ENCODE assay signal across 17 cellular contexts in the genomic region with DNA sequence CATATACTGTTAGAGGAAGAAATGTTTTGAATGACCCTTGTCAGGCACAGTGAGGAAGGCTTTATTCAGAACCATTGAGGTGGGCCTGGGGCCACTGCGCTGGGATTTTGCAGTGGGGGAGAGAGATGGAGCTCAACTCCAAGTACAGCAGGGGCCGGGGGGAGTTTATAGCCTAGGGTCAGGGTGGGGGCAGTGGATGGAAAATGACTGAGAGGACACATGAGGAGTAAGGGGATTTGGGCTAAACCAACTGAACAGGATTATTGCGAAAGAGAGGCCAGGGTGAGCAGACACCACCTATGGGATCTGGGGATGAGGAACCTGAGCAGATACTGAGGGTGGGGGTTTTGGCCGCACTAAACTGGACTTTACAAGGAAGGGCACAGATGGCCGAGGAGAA.
"Had no signal": no experiment of that assay in that cellular context is flagged by ENCODE, and none has a peak within 500 bp of the region (broad histone marks: within the 10 kb centered on the region; RNA-seq: fewer than 3 reads in every experiment).

No MANE protein-coding gene starts in this region.

- ATAC-seq: activated T-cell treated with anti-CD3 and anti-CD28 coated beads, Interleukin-2, amount 50 U/mL, for 4 hours; gastroesophageal sphincter; heart left ventricle; left cardiac atrium; mucosa of descending colon; stimulated activated naive CD8-positive, alpha-beta T cell treated with anti-CD3 and anti-CD28 coated beads, Interleukin-15, Interleukin-2, amounts not matched to agents 100 U/mL and 50 U/mL, for 24 hours; T-cell had no signal

- H3K27me3 Mint-ChIP-seq: T-cell had no signal

- H3K4me3 Mint-ChIP-seq: activated T-cell treated with anti-CD3 and anti-CD28 coated beads, Interleukin-2, amount 50 U/mL, for 4 hours; neural progenitor cell; T-cell; T-helper 2 cell treated with Interferon-gamma antibody and Interleukin-4, amounts not matched to agents 5 μg/mL and 100 μg/mL, for 36 hours had no signal

- DNase-seq: activated CD8-positive, alpha-beta memory T cell treated with anti-CD3 and anti-CD28 coated beads, Interleukin-2, amount 50 U/mL, for 4 hours; activated naive CD4-positive, alpha-beta T cell treated with Interleukin-2 at 50 U/mL for 16 hours; activated T-cell treated with anti-CD3 and anti-CD28 coated beads, Interleukin-2, amount 50 U/mL, for 4 hours; amygdala; left cardiac atrium; mesenchymal stem cell; stimulated activated CD4-positive, alpha-beta T cell treated with anti-CD3 and anti-CD28 coated beads, Interleukin-12 subunit alpha, Interleukin-12 subunit beta, amount 100 ng/mL, for 4 hours; stimulated activated CD4-positive, alpha-beta T cell treated with anti-CD3 and anti-CD28 coated beads, Interleukin-4, amount 100 ng/mL, for 4 hours; stimulated activated naive CD8-positive, alpha-beta T cell treated with anti-CD3 and anti-CD28 coated beads, Interleukin-15, Interleukin-2, amounts not matched to agents 100 U/mL and 50 U/mL, for 24 hours; T-cell; thyroid gland had no signal

- H3K9me3 Mint-ChIP-seq: activated T-cell treated with anti-CD3 and anti-CD28 coated beads, Interleukin-2, amount 50 U/mL, for 4 hours; activated T-helper 2 cell treated with anti-CD3 and anti-CD28 coated beads, Interferon-gamma antibody, Interleukin-2, Interleukin-4, amounts not matched to agents 10 μg/mL and 5 μg/mL and 100 μg/mL, durations not matched to agents 14 hours and 24 hours and 36 hours; T-cell had no signal

- H3K27ac Mint-ChIP-seq: activated T-helper 2 cell treated with anti-CD3 and anti-CD28 coated beads, Interferon-gamma antibody, Interleukin-2, Interleukin-4, amounts not matched to agents 10 μg/mL and 5 μg/mL and 100 μg/mL, durations not matched to agents 14 hours and 24 hours and 36 hours; neural progenitor cell; T-cell; T-helper 2 cell treated with Interferon-gamma antibody and Interleukin-4, amounts not matched to agents 5 μg/mL and 100 μg/mL, for 36 hours had no signal
